In the genomic region with DNA sequence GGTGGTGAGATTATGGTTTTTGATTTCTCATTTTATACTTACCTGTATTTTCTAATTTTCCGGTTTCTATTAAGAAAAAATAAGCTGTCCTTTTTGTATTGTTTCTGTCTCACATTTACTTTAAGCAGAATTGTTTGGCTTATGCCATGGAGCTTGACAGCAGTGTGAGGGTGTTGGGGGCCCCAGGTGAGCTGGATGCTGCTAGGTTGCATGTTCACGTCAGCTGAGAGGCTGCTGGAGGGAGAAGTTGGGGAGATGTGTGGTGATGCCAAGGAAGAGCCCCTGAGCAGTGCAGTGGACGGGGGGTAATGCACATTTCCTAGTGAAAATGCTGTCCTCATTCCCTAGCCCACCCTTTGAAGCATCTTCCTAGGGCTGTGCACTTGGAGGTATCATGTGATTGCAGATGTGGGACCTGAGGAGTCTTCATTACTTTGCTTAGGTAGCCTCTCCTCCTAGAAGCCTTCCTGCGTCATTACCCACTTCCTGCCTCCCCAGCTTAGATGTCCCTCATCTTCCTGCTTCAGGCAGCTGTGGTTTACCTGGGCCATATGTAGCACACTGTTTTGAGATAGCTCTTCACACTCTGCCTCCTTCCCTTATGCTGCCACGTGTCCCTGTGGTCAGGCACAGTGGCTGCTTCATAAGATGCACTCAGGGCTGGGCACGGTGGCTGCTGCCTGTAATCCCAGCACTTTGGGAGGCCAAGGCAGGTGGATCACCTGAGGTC, we compare ENCODE assay signal across 8 cellular contexts.
A peak's percentile ranks its signal among the peaks of the same experiment; 100 is the strongest.
DNase-seq lines count a peak whose midpoint lies in the region; ATAC-seq and TF ChIP-seq lines count a peak whose summit lies in the region.

No MANE protein-coding gene starts in this region.

- H3K79me2 ChIP-seq in MM.1S (ENCODE audit: low read length) = peaks cover 7% of the 10 kb centered on the region; the same call in 1 of the 2 replicates

- peaks cover 15% of the 10 kb centered on the region for H3F3A ChIP-seq in MM.1S (ENCODE audit: insufficient read depth, low read length)

- no peak overlapping the region for H2AFZ ChIP-seq in MM.1S (ENCODE audit: low read length)

- H3K36me3 ChIP-seq in MM.1S (replicated peaks; ENCODE audit: insufficient read depth, low read length) = peaks cover 13% of the 10 kb centered on the region; the same call in 1 of the 2 replicates

- no peak for TF ChIP-seq CTCF in MM.1S (IDR thresholded peaks at IDR 0.05; ENCODE audit: low read length)

- peak overlapping the region; percentile 83 for H3K27ac ChIP-seq in MM.1S (ENCODE audit: low read length)

- H3K4me1 ChIP-seq in MM.1S (ENCODE audit: low read length) = peaks cover 14% of the 10 kb centered on the region

- ATAC-seq in GM21423 (IDR thresholded peaks at IDR 0.05; ENCODE audit: unreplicated experiment) = peak; percentile 93
- no peak for ATAC-seq in SK-N-SH treated with all-trans-retinoic acid at 6 μM for 48 hours

- no peaks in the 10 kb centered on the region for H3K9me2 ChIP-seq in MM.1S (replicated peaks; ENCODE audit: insufficient read depth, low read length)

- H3K9ac ChIP-seq in MM.1S (ENCODE audit: low read length) = no peak overlapping the region

- H3K27me3 ChIP-seq in MM.1S (replicated peaks; ENCODE audit: insufficient read depth, low read length) = no peaks in the 10 kb centered on the region

- no peak overlapping the region for H3K4me3 ChIP-seq in MM.1S (ENCODE audit: low read length)

- no peaks in the 10 kb centered on the region for H4K20me1 ChIP-seq in MM.1S (ENCODE audit: insufficient read depth, low read length)

- H3K9me3 ChIP-seq in MM.1S (replicated peaks; ENCODE audit: insufficient read depth, low read length) = no peaks in the 10 kb centered on the region

- peak; percentile 92 for DNase-seq in MM.1S
- peak; percentile 70 for DNase-seq in activated gamma-delta T cell treated with anti-CD3 and anti-CD28 coated beads, Interleukin-2, amount 50 U/mL, for 16 hours (ENCODE audit: low read depth)
- peak; percentile 61 for DNase-seq in stimulated activated CD8-positive, alpha-beta memory T cell treated with anti-CD3 and anti-CD28 coated beads, Interleukin-12 subunit alpha, Interleukin-12 subunit beta, amount 100 ng/mL, for 1 hour (ENCODE audit: low read depth)
- DNase-seq in NCI-H226 = no peak
- no peak for DNase-seq in DMS53 treated with DMSO at 0.1 percent for 48 hours (lab: John Stamatoyannopoulos, UW; ENCODE audit: unreplicated experiment)
- DNase-seq in GM03348 (ENCODE audit: low spot score) = no peak

- H3K4me2 ChIP-seq in MM.1S (ENCODE audit: low read depth, low read length) = peak overlapping the region; percentile 47; the same call in 1 of the 2 replicates

TF ChIP-seq in SK-N-SH treated with all-trans-retinoic acid at 6 μM for 48 hours, 23 proteins besides CTCF, POLR2A, EP300 and RAD21:
- TF ChIP-seq, protein P1, sequence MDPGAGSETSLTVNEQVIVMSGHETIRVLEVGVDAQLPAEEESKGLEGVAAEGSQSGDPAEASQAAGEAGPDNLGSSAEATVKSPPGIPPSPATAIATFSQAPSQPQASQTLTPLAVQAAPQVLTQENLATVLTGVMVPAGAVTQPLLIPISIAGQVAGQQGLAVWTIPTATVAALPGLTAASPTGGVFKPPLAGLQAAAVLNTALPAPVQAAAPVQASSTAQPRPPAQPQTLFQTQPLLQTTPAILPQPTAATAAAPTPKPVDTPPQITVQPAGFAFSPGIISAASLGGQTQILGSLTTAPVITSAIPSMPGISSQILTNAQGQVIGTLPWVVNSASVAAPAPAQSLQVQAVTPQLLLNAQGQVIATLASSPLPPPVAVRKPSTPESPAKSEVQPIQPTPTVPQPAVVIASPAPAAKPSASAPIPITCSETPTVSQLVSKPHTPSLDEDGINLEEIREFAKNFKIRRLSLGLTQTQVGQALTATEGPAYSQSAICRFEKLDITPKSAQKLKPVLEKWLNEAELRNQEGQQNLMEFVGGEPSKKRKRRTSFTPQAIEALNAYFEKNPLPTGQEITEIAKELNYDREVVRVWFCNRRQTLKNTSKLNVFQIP (CRISPR knock-in tag; IDR thresholded peaks at IDR 0.05; ENCODE audit: borderline replicate concordance, low read depth) = no peak
- TF ChIP-seq RARB (CRISPR knock-in tag; IDR thresholded peaks at IDR 0.05) (no peak), SNAI2 (CRISPR knock-in tag; IDR thresholded peaks at IDR 0.05) (no peak), CSDC2 (CRISPR knock-in tag; IDR thresholded peaks at IDR 0.05) (no peak), ZFP30 (CRISPR knock-in tag; IDR thresholded peaks at IDR 0.05) (no peak), ZNF70 (CRISPR knock-in tag; IDR thresholded peaks at IDR 0.05) (no peak), PPARA (CRISPR knock-in tag; IDR thresholded peaks at IDR 0.05; ENCODE audit: borderline replicate concordance) (no peak), ISL1 (CRISPR knock-in tag; IDR thresholded peaks at IDR 0.05) (no peak), GLIS3 (CRISPR knock-in tag; IDR thresholded peaks at IDR 0.05) (no peak), BACH2 (CRISPR knock-in tag; IDR thresholded peaks at IDR 0.05; ENCODE audit: borderline replicate concordance) (no peak), ARNTL (CRISPR knock-in tag; IDR thresholded peaks at IDR 0.05; ENCODE audit: borderline replicate concordance, low read depth) (no peak), TOX (CRISPR knock-in tag; IDR thresholded peaks at IDR 0.05; ENCODE audit: borderline replicate concordance) (no peak), OSR1 (CRISPR knock-in tag; IDR thresholded peaks at IDR 0.05) (no peak), TCF4 (CRISPR knock-in tag; IDR thresholded peaks at IDR 0.05; ENCODE audit: borderline replicate concordance) (no peak), ZC3H10 (CRISPR knock-in tag; IDR thresholded peaks at IDR 0.05) (no peak), ZFP3 (CRISPR knock-in tag; IDR thresholded peaks at IDR 0.05) (no peak)

Comparison
In these comparisons a context has a peak if more than half of its experiments do, and no peak if none do; other contexts are left out.
1. DNase-seq: peak in MM.1S (single experiment), activated gamma-delta T cell treated with anti-CD3 and anti-CD28 coated beads, Interleukin-2, amount 50 U/mL, for 16 hours (single experiment) and stimulated activated CD8-positive, alpha-beta memory T cell treated with anti-CD3 and anti-CD28 coated beads, Interleukin-12 subunit alpha, Interleukin-12 subunit beta, amount 100 ng/mL, for 1 hour (single experiment); none in NCI-H226 (single experiment), DMS53 treated with DMSO at 0.1 percent for 48 hours (single experiment) and GM03348 (single experiment).